In the genomic region with DNA sequence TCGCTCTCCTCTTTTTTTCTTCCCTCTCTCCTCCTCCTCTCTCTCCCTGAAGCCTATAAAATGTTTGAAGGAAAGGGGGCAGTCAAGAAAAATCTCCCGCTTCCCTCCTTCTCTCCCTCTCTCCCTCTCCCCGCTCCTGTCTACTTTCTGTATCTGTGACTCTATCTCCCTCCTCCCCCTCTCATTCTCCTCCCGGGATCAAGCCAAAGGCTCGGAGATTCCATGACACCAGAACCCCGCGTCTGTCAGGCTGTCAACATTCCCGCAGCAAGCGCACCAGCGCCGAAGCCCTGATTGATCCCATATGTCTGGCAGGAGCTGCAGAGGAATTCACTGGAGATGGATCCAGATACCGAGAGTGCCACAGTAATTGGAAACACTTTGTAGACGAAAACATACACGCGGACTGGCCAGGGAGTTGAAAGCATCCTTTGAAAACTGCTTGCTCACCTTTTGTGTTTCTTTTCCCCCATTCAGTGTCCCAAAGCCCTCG, we compare ENCODE assay signal across 8 cellular contexts. TPM values are rescaled to one million over a fixed set of nuclear protein-coding genes. Genes with fewer than 3 reads are reported as not detected.
DNase-seq lines count a peak whose midpoint lies in the region; ATAC-seq and TF ChIP-seq lines count a peak whose summit lies in the region.

No MANE protein-coding gene starts in this region.

- peak overlapping the region; percentile 59 for H2AFZ ChIP-seq in H9 (ENCODE audit: low read length)

- BruUV-seq in MCF 10A (replicated peaks; lab: Mats Ljungman, UMichigan): TSS peak; percentile 74

- H4K91ac ChIP-seq in H9 (ENCODE audit: insufficient read length, low read depth, low read length): no peak overlapping the region

- H3K36me3 Mint-ChIP-seq in H9 (ENCODE audit: insufficient read depth in 1 of 3, low read depth in 3 of 3) (no peaks in the 10 kb centered on the region), MCF 10A (ENCODE audit: insufficient read depth, unreplicated experiment) (no peaks in the 10 kb centered on the region)
- no peaks in the 10 kb centered on the region for H3K36me3 Mint-ChIP-seq in stimulated activated naive B cell treated with anti-CD40 and anti-IgM and Interleukin-4, amounts not matched to agents 10 μg/mL and 1 μg/mL and 100 μg/mL, for 72 hours
- no peaks in the 10 kb centered on the region for H3K36me3 Mint-ChIP-seq in stimulated activated effector memory CD8-positive, alpha-beta T cell treated with anti-CD3 and anti-CD28 coated beads, Interleukin-12 subunit alpha, Interleukin-12 subunit beta, amount 100 ng/mL, for 72 hours

- no peak overlapping the region for H3K4ac ChIP-seq in H9 (ENCODE audit: low read depth, low read length)

- no CpG with 5 or more reads among the region's 16 CpGs for WGBS in H9 (ENCODE audit: extremely low coverage, insufficient read length, low lambda C conversion rate)

- no peak overlapping the region for H3K18ac ChIP-seq in H9 (ENCODE audit: insufficient read length, low read depth, low read length)

- no peak overlapping the region for H2BK5ac ChIP-seq in H9 (ENCODE audit: insufficient read length, low read length)

- H3K4me1 ChIP-seq in H9 (ENCODE audit: insufficient read depth, low read length) (peaks cover 9% of the 10 kb centered on the region; the same call in 1 of the 2 replicates), iPS-20b (ENCODE audit: insufficient read depth, low read length) (peaks cover 24% of the 10 kb centered on the region)

- H3K79me2 ChIP-seq in H9 (ENCODE audit: insufficient read depth, low read length): no peaks in the 10 kb centered on the region

- intact Hi-C loops in MCF 10A (cut with micrococcal nuclease): loop anchor here (1.0 to 10.0 kb wide), 3 partner anchors 128 to 325 kb away; a partner anchor contains a TSS

- H3K27ac Mint-ChIP-seq in H9 (no peak overlapping the region; a peak in 1 of 7 replicates), MCF 10A (ENCODE audit: low read depth, unreplicated experiment) (peak overlapping the region; percentile 37)
- H3K27ac Mint-ChIP-seq in stimulated activated naive B cell treated with anti-CD40 and anti-IgM and Interleukin-4, amounts not matched to agents 10 μg/mL and 1 μg/mL and 100 μg/mL, for 72 hours: no peak overlapping the region
- H3K27ac Mint-ChIP-seq in stimulated activated effector memory CD8-positive, alpha-beta T cell treated with anti-CD3 and anti-CD28 coated beads, Interleukin-12 subunit alpha, Interleukin-12 subunit beta, amount 100 ng/mL, for 72 hours: no peak overlapping the region

- no peak overlapping the region for H3K14ac ChIP-seq in H9 (ENCODE audit: insufficient read depth, low read length)

- H3K27me3 ChIP-seq in H9 (ENCODE audit: insufficient read depth, low read length) (peaks cover 23% of the 10 kb centered on the region; the same call in 1 of the 2 replicates), iPS-20b (ENCODE audit: insufficient read depth, low read length) (peaks cover 54% of the 10 kb centered on the region)

- H3K9me3 ChIP-seq in H9 (ENCODE audit: control insufficient read depth, low read depth, low read length) (no peaks in the 10 kb centered on the region), iPS-20b (ENCODE audit: insufficient read depth, low read depth, low read length) (no peaks in the 10 kb centered on the region)

- H3K23ac ChIP-seq in H9 (ENCODE audit: insufficient read length, low read depth, low read length): no peak overlapping the region

- H3K23me2 ChIP-seq in H9 (ENCODE audit: insufficient read length, low read depth, low read length, poor library complexity, severe bottlenecking): peaks cover 10% of the 10 kb centered on the region

- H3K27me3 Mint-ChIP-seq in H9 (ENCODE audit: low read depth) (peaks cover 64% of the 10 kb centered on the region), MCF 10A (ENCODE audit: insufficient read depth, unreplicated experiment) (no peaks in the 10 kb centered on the region)
- H3K27me3 Mint-ChIP-seq in stimulated activated naive B cell treated with anti-CD40 and anti-IgM and Interleukin-4, amounts not matched to agents 10 μg/mL and 1 μg/mL and 100 μg/mL, for 72 hours: peaks cover 28 to 59% of the 10 kb centered on the region in 2 donors

- H3K56ac ChIP-seq in H9 (ENCODE audit: insufficient read length, low read depth, low read length): no peak overlapping the region

- H3T11ph ChIP-seq in H9 (ENCODE audit: low read length): no peak overlapping the region

- H4K8ac ChIP-seq in H9 (replicated peaks; ENCODE audit: insufficient read length, low read depth, low read length): no peak overlapping the region

- H4K20me1 ChIP-seq in H9 (ENCODE audit: control insufficient read depth, insufficient read depth, insufficient read length): no peaks in the 10 kb centered on the region

- H2AK5ac ChIP-seq in H9 (ENCODE audit: insufficient read length, low read length): no peak overlapping the region

- H3K4me3 ChIP-seq in iPS-20b (ENCODE audit: low read length): peak overlapping the region; percentile 71

- no peak overlapping the region for H2BK12ac ChIP-seq in H9 (ENCODE audit: insufficient read length, low read depth, low read length)

- peaks cover 0 to 2% of the 10 kb centered on the region in 2 experiments; a peak in 2 of 5 replicates for H3K9me3 Mint-ChIP-seq in H9
- no peaks in the 10 kb centered on the region for H3K9me3 Mint-ChIP-seq in MCF 10A (ENCODE audit: unreplicated experiment)
- peaks cover 2 to 5% of the 10 kb centered on the region in 2 donors for H3K9me3 Mint-ChIP-seq in stimulated activated naive B cell treated with anti-CD40 and anti-IgM and Interleukin-4, amounts not matched to agents 10 μg/mL and 1 μg/mL and 100 μg/mL, for 72 hours
- H3K9me3 Mint-ChIP-seq in stimulated activated effector memory CD8-positive, alpha-beta T cell treated with anti-CD3 and anti-CD28 coated beads, Interleukin-12 subunit alpha, Interleukin-12 subunit beta, amount 100 ng/mL, for 72 hours: no peaks in the 10 kb centered on the region

- no peak overlapping the region for H2BK20ac ChIP-seq in H9 (ENCODE audit: low read depth, low read length, poor library complexity, severe bottlenecking)

- no peak for ATAC-seq in stimulated activated naive B cell treated with anti-CD40 and anti-IgM and Interleukin-4, amounts not matched to agents 10 μg/mL and 1 μg/mL and 100 μg/mL, for 72 hours (replicated peaks)
- no peak for ATAC-seq in stimulated activated effector memory CD8-positive, alpha-beta T cell treated with anti-CD3 and anti-CD28 coated beads, Interleukin-12 subunit alpha, Interleukin-12 subunit beta, amount 100 ng/mL, for 72 hours

- CTCF ChIA-PET in MCF 10A (lab: Yijun Ruan, JAX): interaction anchor here (0.5 to 1.0 kb wide), 4 partner anchors 24 to 392 kb away, joined by 3 to 4 read pairs (median 4); no protein-coding TSS in a partner anchor

- H3K79me1 ChIP-seq in H9 (ENCODE audit: insufficient read depth, low read depth, low read length, poor library complexity, severe bottlenecking): no peaks in the 10 kb centered on the region

- H3K4me3 Mint-ChIP-seq in H9: peak overlapping the region; percentile 72 to 88
- H3K4me3 Mint-ChIP-seq in MCF 10A (ENCODE audit: unreplicated experiment): peak overlapping the region; percentile 98
- H3K4me3 Mint-ChIP-seq in stimulated activated naive B cell treated with anti-CD40 and anti-IgM and Interleukin-4, amounts not matched to agents 10 μg/mL and 1 μg/mL and 100 μg/mL, for 72 hours: peak overlapping the region; percentile 11 to 68
- no peak overlapping the region for H3K4me3 Mint-ChIP-seq in stimulated activated effector memory CD8-positive, alpha-beta T cell treated with anti-CD3 and anti-CD28 coated beads, Interleukin-12 subunit alpha, Interleukin-12 subunit beta, amount 100 ng/mL, for 72 hours

- no peak overlapping the region for H4K5ac ChIP-seq in H9 (ENCODE audit: insufficient read length, low read depth, low read length)

- TF ChIP-seq CTCF in H9 (conservative IDR thresholded peaks at IDR 0.05): no peak
- TF ChIP-seq CTCF in MCF 10A (IDR thresholded peaks at IDR 0.05; ENCODE audit: unreplicated experiment): no peak

- H2BK15ac ChIP-seq in H9 (ENCODE audit: low read depth, low read length): no peak overlapping the region

- H3K27ac ChIP-seq in H9 (ENCODE audit: insufficient read length, low read depth, low read length): no peak overlapping the region
- H3K27ac ChIP-seq in iPS-20b (ENCODE audit: low read length): no peak overlapping the region

- no peaks in the 10 kb centered on the region for H3K36me3 ChIP-seq in iPS-20b (ENCODE audit: insufficient read depth, low read depth, low read length)

- H3K4me1 Mint-ChIP-seq in H9 (peaks cover 32 to 33% of the 10 kb centered on the region in 2 experiments), MCF 10A (ENCODE audit: insufficient read depth, unreplicated experiment) (peaks cover 43% of the 10 kb centered on the region)
- H3K4me1 Mint-ChIP-seq in stimulated activated naive B cell treated with anti-CD40 and anti-IgM and Interleukin-4, amounts not matched to agents 10 μg/mL and 1 μg/mL and 100 μg/mL, for 72 hours: peaks cover 8 to 13% of the 10 kb centered on the region in 2 donors
- H3K4me1 Mint-ChIP-seq in stimulated activated effector memory CD8-positive, alpha-beta T cell treated with anti-CD3 and anti-CD28 coated beads, Interleukin-12 subunit alpha, Interleukin-12 subunit beta, amount 100 ng/mL, for 72 hours: no peaks in the 10 kb centered on the region

- no peak overlapping the region for H2BK120ac ChIP-seq in H9 (ENCODE audit: low read depth, low read length, poor library complexity, severe bottlenecking)

- peak overlapping the region; percentile 39 for H3K4me2 ChIP-seq in H9 (ENCODE audit: insufficient read depth, insufficient read length, low read length)

- peak; percentile 40 for DNase-seq in H9
- peak; percentile 58 for DNase-seq in MCF 10A (ENCODE audit: unreplicated experiment)
- no peak for DNase-seq in stimulated activated naive B cell treated with anti-CD40 and anti-IgM and Interleukin-4, amounts not matched to agents 10 μg/mL and 1 μg/mL and 100 μg/mL, for 72 hours
- DNase-seq in NCI-H2196 treated with DMSO at 0.1 percent for 48 hours (lab: John Stamatoyannopoulos, UW; ENCODE audit: unreplicated experiment): no peak
- DNase-seq in stimulated activated effector memory CD8-positive, alpha-beta T cell treated with anti-CD3 and anti-CD28 coated beads, Interleukin-12 subunit alpha, Interleukin-12 subunit beta, amount 100 ng/mL, for 72 hours (ENCODE audit: low spot score in 2 of 2): no peak
- DNase-seq in NCI-H1436 (lab: John Stamatoyannopoulos, UW): no peak
- DNase-seq in medulla oblongata (ENCODE audit: extremely low spot score): no peak

- POLR2A ChIA-PET in MCF 10A (lab: Yijun Ruan, JAX): interaction anchor here (0.7 to 3.5 kb wide), 13 partner anchors 14 to 326 kb away, joined by 3 to 26 read pairs (median 4); a partner anchor contains a TSS

- H3K9ac ChIP-seq in H9 (ENCODE audit: extremely low read depth, insufficient read length, low read length) (no peak overlapping the region), iPS-20b (ENCODE audit: low read depth, low read length) (peak overlapping the region; percentile 45; the same call in 1 of the 2 replicates)

RNA-seq across cellular contexts. Expression of a gene that starts 0.3 kb away (rescaled TPM):
- total RNA-seq in H9 (2021): 0.17 and 0.24 TPM in 2 replicates
- total RNA-seq in MCF 10A (2022): 9.9 and 21.9 TPM in 2 replicates

Comparison
In these comparisons a context has a peak if more than half of its experiments do, and no peak if none do; other contexts are left out.
1. DNase-seq: peak in H9 (single experiment) and MCF 10A (single experiment); none in stimulated activated naive B cell treated with anti-CD40 and anti-IgM and Interleukin-4, amounts not matched to agents 10 μg/mL and 1 μg/mL and 100 μg/mL, for 72 hours (single experiment), NCI-H2196 treated with DMSO at 0.1 percent for 48 hours (single experiment), stimulated activated effector memory CD8-positive, alpha-beta T cell treated with anti-CD3 and anti-CD28 coated beads, Interleukin-12 subunit alpha, Interleukin-12 subunit beta, amount 100 ng/mL, for 72 hours (0 of 2), NCI-H1436 (single experiment) and medulla oblongata (single experiment).